ENCODE assay signal across 4 cellular contexts in the genomic region with DNA sequence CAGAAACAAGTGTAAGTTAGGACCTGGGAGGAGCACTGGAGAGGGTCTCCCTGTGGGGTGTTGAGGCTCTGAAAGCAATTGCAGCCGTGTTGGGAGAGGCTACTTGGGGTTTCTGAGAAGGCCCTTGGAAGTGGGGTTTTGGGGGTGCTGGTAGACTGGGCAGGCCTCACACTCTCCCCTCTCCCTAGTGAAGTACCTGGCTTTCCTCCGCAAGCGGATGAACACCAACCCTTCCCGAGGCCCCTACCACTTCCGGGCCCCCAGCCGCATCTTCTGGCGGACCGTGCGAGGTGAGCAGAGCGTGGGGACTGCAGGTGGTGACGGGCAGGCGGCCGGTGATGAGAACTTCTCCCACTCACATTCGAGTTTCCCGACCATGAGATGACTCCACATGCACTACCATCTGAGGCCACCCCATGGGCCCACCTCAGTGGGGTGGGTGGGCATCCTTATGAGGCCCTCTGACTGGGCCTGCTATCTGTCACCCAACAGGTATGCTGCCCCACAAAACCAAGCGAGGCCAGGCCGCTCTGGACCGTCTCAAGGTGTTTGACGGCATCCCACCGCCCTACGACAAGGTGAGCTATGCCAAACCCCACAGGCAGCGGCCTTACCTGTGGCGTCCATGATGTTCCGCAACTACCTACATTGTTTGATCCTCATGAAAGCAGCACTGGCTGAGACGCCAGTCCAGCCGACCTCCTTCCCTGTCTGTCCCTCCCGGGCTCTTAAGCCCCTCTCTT. TPM values are rescaled to one million over a fixed set of nuclear protein-coding genes. Genes with fewer than 3 reads are reported as not detected.
DNase-seq lines count a peak whose midpoint lies in the region; ATAC-seq and TF ChIP-seq lines count a peak whose summit lies in the region.

No MANE protein-coding gene starts in this region.

- H3K4me3 Mint-ChIP-seq in activated CD8-positive, alpha-beta T cell treated with anti-CD3 and anti-CD28 coated beads for 36 hours, result peak overlapping the region; percentile 100

- H3K27me3 Mint-ChIP-seq in activated CD8-positive, alpha-beta T cell treated with anti-CD3 and anti-CD28 coated beads for 36 hours, result no peaks in the 10 kb centered on the region

- CTCF ChIA-PET in activated CD8-positive, alpha-beta T cell treated with anti-CD3 and anti-CD28 coated beads for 36 hours (lab: Charles Lee), result no interaction called here

- H3K27ac Mint-ChIP-seq in activated CD8-positive, alpha-beta T cell treated with anti-CD3 and anti-CD28 coated beads for 36 hours, result peak overlapping the region; percentile 99

- no peak for DNase-seq in activated CD8-positive, alpha-beta T cell treated with anti-CD3 and anti-CD28 coated beads for 36 hours
- DNase-seq in psoas muscle, result no peak
- DNase-seq in AG20443 (ENCODE audit: low spot score), result no peak
- DNase-seq in stimulated activated CD4-positive, alpha-beta T cell treated with anti-CD3 and anti-CD28 coated beads, Interleukin-1b, Interleukin-23, amount 100 ng/mL, for 48 hours, result no peak

- no peaks in the 10 kb centered on the region for H3K9me3 ChIP-seq in psoas muscle

- H3K4me1 Mint-ChIP-seq in activated CD8-positive, alpha-beta T cell treated with anti-CD3 and anti-CD28 coated beads for 36 hours (ENCODE audit: low read depth), result peaks cover 39% of the 10 kb centered on the region

- ATAC-seq in activated CD8-positive, alpha-beta T cell treated with anti-CD3 and anti-CD28 coated beads for 36 hours, result no peak
- ATAC-seq in psoas muscle, result no peak

- peaks cover 74% of the 10 kb centered on the region for H3K36me3 Mint-ChIP-seq in activated CD8-positive, alpha-beta T cell treated with anti-CD3 and anti-CD28 coated beads for 36 hours (ENCODE audit: low read depth)

- H3K9me3 Mint-ChIP-seq in activated CD8-positive, alpha-beta T cell treated with anti-CD3 and anti-CD28 coated beads for 36 hours, result no peaks in the 10 kb centered on the region

- WGBS in psoas muscle, 3 donors, result 85 to 87% (median 86%) methylated on average over 27 of the region's 27 CpGs

- TF ChIP-seq CTCF in activated CD8-positive, alpha-beta T cell treated with anti-CD3 and anti-CD28 coated beads for 36 hours (IDR thresholded peaks at IDR 0.05), result no peak
- TF ChIP-seq CTCF in psoas muscle (IDR thresholded peaks at IDR 0.05), result no peak

- intact Hi-C loops in activated CD8-positive, alpha-beta T cell treated with anti-CD3 and anti-CD28 coated beads for 36 hours (cut with micrococcal nuclease), result no loop called here
- intact Hi-C loops in psoas muscle (cut with DNase I), result loop anchor here in 1 of 2 donors (10.0 kb wide), 1 partner anchor 324 kb away; a partner anchor contains a TSS

- H3K36me3 ChIP-seq in psoas muscle (ENCODE audit: insufficient read depth in 1 of 2, low read depth in 1 of 2), result peaks cover 12 to 49% of the 10 kb centered on the region in 2 donors

- POLR2A ChIA-PET in activated CD8-positive, alpha-beta T cell treated with anti-CD3 and anti-CD28 coated beads for 36 hours (lab: Charles Lee), result interaction anchor here (0.6 to 4.6 kb wide), 12 partner anchors 12 to 103 kb away, joined by 3 to 76 read pairs (median 8); a partner anchor contains a TSS

- H3K27me3 ChIP-seq in psoas muscle (ENCODE audit: insufficient read depth in 3 of 3, low read length in 2 of 3), result no peaks in the 10 kb centered on the region

- peak overlapping the region; percentile 95 for H3K27ac ChIP-seq in psoas muscle

- peaks cover 24% of the 10 kb centered on the region for H3K4me1 ChIP-seq in psoas muscle

- H3K4me3 ChIP-seq in psoas muscle, result peak overlapping the region; percentile 98

RNA-seq across cellular contexts. Expression of a gene that starts 3.0 kb away (rescaled TPM):
- total RNA-seq in activated CD8-positive, alpha-beta T cell treated with anti-CD3 and anti-CD28 coated beads for 36 hours, result 1,000 to 10,000 TPM; 4,285 to 4,329 TPM
- 1,000 to 10,000 TPM; 1,392 to 2,022 (median 1,763) TPM for total RNA-seq in psoas muscle
- 1,000 to 10,000 TPM; 1,992 to 2,955 (median 2,046) TPM for polyA plus RNA-seq in psoas muscle

RNA-seq across cellular contexts. Expression of a gene that starts 5.8 kb away (rescaled TPM):
- 1,000 to 10,000 TPM; 3,251 to 3,427 TPM for total RNA-seq in activated CD8-positive, alpha-beta T cell treated with anti-CD3 and anti-CD28 coated beads for 36 hours
- 1,000 to 10,000 TPM; 1,146 to 1,506 (median 1,232) TPM for total RNA-seq in psoas muscle
- 1,000 to 10,000 TPM; 2,461 to 3,844 (median 3,134) TPM for polyA plus RNA-seq in psoas muscle

RNA-seq across cellular contexts. Expression of a gene that starts 16.4 kb away (rescaled TPM):
- total RNA-seq in activated CD8-positive, alpha-beta T cell treated with anti-CD3 and anti-CD28 coated beads for 36 hours, result 10 to 100 TPM; 57.7 to 61.2 TPM
- 1 to 10 TPM; 1.9 to 3.2 (median 2.5) TPM for total RNA-seq in psoas muscle
- polyA plus RNA-seq in psoas muscle, result 1 to 10 TPM; 1.9 to 4.5 (median 4.1) TPM

RNA-seq across cellular contexts. Expression of a gene that starts 22.0 kb away (rescaled TPM):
- 10 to 100 TPM; 13.1 to 13.6 TPM for total RNA-seq in activated CD8-positive, alpha-beta T cell treated with anti-CD3 and anti-CD28 coated beads for 36 hours
- 10 to 100 TPM; 42.2 to 79.3 (median 60.3) TPM for total RNA-seq in psoas muscle
- 10 to 100 TPM; 32.0 to 48.2 (median 39.9) TPM for polyA plus RNA-seq in psoas muscle

RNA-seq across cellular contexts. Expression of a gene that starts 37.3 kb away (rescaled TPM):
- 1 to 10 TPM; 4.2 to 5.9 TPM for total RNA-seq in activated CD8-positive, alpha-beta T cell treated with anti-CD3 and anti-CD28 coated beads for 36 hours
- 1 to 10 TPM; 6.4 to 8.6 (median 7.4) TPM for total RNA-seq in psoas muscle
- polyA plus RNA-seq in psoas muscle, result 1 to 10 TPM; 3.9 to 9.6 (median 7.3) TPM

Comparison
In these comparisons a context has a peak if more than half of its experiments do, and no peak if none do; other contexts are left out.
1. RNA of a gene that starts 16.4 kb away (total RNA-seq): 57.7 to 61.2 TPM in activated CD8-positive, alpha-beta T cell treated with anti-CD3 and anti-CD28 coated beads for 36 hours; 1.9 to 3.2 TPM in psoas muscle; every median in the first group is over 10 times any median in the second.